Comparison of ENCODE assay signal across 26 cellular contexts in genomic region chr7:157561816-157562410, GRCh38.
"Had no signal": no experiment of that assay in that cellular context is flagged by ENCODE, and none has a peak within 500 bp of the region (broad histone marks: within the 10 kb centered on the region; RNA-seq: fewer than 3 reads in every experiment).

No MANE protein-coding gene starts in this region.

- ATAC-seq: activated CD8-positive, alpha-beta memory T cell treated with anti-CD3 and anti-CD28 coated beads, Interleukin-2, amount 10 ng/mL, durations not matched to agents 7 days and 5 days; body of pancreas; SK-N-SH treated with all-trans-retinoic acid at 6 μM for 48 hours; WTC11 had no signal

- H3K4me3 ChIP-seq: ascending aorta, body of pancreas, MG63, Peyer's patch, SJSA1 had no signal

- H3K9me3 ChIP-seq: ascending aorta, body of pancreas, MG63, Peyer's patch had no signal

- DNase-seq: activated CD4-positive, alpha-beta T cell treated with anti-CD3 and anti-CD28 coated beads for 48 hours; activated CD4-positive, alpha-beta T cell treated with anti-CD3 and anti-CD28 coated beads, Interleukin-2, amount 50 U/mL, for 48 hours; activated CD4-positive, CD25-positive, alpha-beta regulatory T cell treated with anti-CD3 and anti-CD28 coated beads, Interleukin-2, amount 50 U/mL, for 72 hours; activated CD8-positive, alpha-beta memory T cell treated with anti-CD3 and anti-CD28 coated beads, Interleukin-2, amount 10 ng/mL, durations not matched to agents 7 days and 5 days; activated effector memory CD4-positive, alpha-beta T cell treated with Interleukin-2 at 50 U/mL for 16 hours; activated naive CD4-positive, alpha-beta T cell; activated T-cell treated with anti-CD3 and anti-CD28 coated beads, Interleukin-2, amount 50 U/mL, for 24 hours; body of pancreas; MG63; MV-4-11; NCI-H1105; NCI-H1436; NCI-H187; NCI-H2081; NCI-H510A treated with DMSO at 0.1 percent for 48 hours; NCI-H69; NK-92 treated with Interleukin-12 subunit alpha and Interleukin-12 subunit beta, amount 100 ng/mL, for 24 hours; OCI-M1; SHP77; SW 1271 had no signal

- H3K27ac ChIP-seq: ascending aorta, body of pancreas, Peyer's patch, RWPE1, SJSA1 had no signal

- H3K4me1 ChIP-seq: ascending aorta, body of pancreas, Peyer's patch had no signal

- H3K36me3 ChIP-seq: ascending aorta, MG63, Peyer's patch, SJSA1 had no signal

- H3K27me3 ChIP-seq: ascending aorta, body of pancreas, MG63, Peyer's patch, SJSA1 had no signal
